ENCODE assay signal across 1 cellular context in genomic region chr3:196903740-196904139, GRCh38.
TF ChIP-seq lines count a peak whose summit lies in the region.

No MANE protein-coding gene starts in this region.

TF ChIP-seq in endothelial cell of umbilical vein, 7 proteins besides CTCF, POLR2A, EP300 and RAD21:
- TF ChIP-seq MYC (IDR thresholded peaks at IDR 0.05; ENCODE audit: low read depth, low read length) (no peak), POLR2AphosphoS5 (IDR thresholded peaks at IDR 0.05; ENCODE audit: insufficient read depth, low read depth, low read length) (no peak), MAX (IDR thresholded peaks at IDR 0.05; ENCODE audit: insufficient read depth, insufficient read length) (no peak), GATA2 (IDR thresholded peaks at IDR 0.05; ENCODE audit: insufficient read depth, insufficient read length, low read depth, low read length) (no peak), FOS (IDR thresholded peaks at IDR 0.05; ENCODE audit: borderline replicate concordance, insufficient read depth, low read length) (no peak), JUN (IDR thresholded peaks at IDR 0.05; ENCODE audit: borderline replicate concordance, insufficient read depth, insufficient read length, low read depth) (no peak)
TF ChIP-seq in endothelial cell of umbilical vein: peak in this region for 0.
